ENCODE assay signal across 9 cellular contexts in the genomic region with DNA sequence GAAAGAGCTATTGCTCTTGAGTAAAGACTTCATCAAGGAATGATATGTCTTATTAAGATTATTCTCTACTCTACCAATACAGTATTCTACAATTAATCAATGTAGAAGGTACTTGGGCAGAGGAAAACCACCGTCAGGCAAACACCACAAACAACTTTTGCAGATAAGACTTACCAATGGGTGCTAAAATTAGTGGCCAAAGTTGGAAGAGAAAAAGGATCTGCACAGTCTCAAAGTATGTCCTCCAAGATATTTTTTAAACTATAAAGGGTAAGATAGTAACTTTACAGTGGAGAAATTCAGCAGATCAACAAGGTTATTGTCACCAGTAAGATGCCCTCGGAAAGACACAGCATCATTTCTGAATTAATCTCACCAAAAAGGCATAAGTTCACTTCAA. TPM values are rescaled to one million over a fixed set of nuclear protein-coding genes. Genes with fewer than 3 reads are reported as not detected.
"Had no signal": no experiment of that assay in that cellular context is flagged by ENCODE, and none has a peak within 500 bp of the region (broad histone marks: within the 10 kb centered on the region; RNA-seq: fewer than 3 reads in every experiment).

No MANE protein-coding gene starts in this region.

- ATAC-seq: GM23338, HepG2 had no signal

- H3K27ac ChIP-seq: HL-60 had no signal

- DNase-seq: H9, HCEC 1CT, KBM-7 had no signal

- H3K4me3 ChIP-seq: GM23338 had no signal

- FAIRE-seq: H1, H54, HepG2 had no signal

RNA-seq across cellular contexts. Expression of a gene that starts 38.9 kb away (rescaled TPM):
- total RNA-seq: H9, HepG2 had no signal
- polyA plus RNA-seq: HepG2, IgD-negative memory B cell had no signal
